ENCODE assay signal across 16 cellular contexts in the genomic region with DNA sequence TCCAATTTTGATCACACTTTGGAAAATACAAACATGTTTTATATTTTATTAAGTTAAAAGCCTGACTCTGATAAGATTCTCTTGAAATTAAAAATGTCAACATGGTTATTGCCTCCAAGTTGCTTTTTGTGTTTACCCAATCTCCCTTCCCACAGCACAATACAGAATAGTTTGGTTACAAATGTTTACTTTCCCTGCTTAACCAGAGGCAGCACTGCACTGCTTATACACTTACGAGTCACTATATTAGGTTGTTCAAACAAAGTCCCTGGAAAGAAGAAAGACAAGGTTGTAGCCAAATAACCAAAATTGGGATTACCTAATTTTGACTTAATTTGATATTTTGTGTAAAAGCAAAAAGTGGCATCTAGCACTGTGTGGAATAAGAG. TPM values are rescaled to one million over a fixed set of nuclear protein-coding genes. Genes with fewer than 3 reads are reported as not detected.
DNase-seq lines count a peak whose midpoint lies in the region; TF ChIP-seq lines count a peak whose summit lies in the region.
"Had no signal": no experiment of that assay in that cellular context is flagged by ENCODE, and none has a peak within 500 bp of the region (broad histone marks: within the 10 kb centered on the region; RNA-seq: fewer than 3 reads in every experiment).

No MANE protein-coding gene starts in this region.

- H3K27me3 Mint-ChIP-seq in activated T-helper 2 cell treated with anti-CD3 and anti-CD28 coated beads, Interferon-gamma antibody, Interleukin-2, Interleukin-4, amounts not matched to agents 10 μg/mL and 5 μg/mL and 100 μg/mL, durations not matched to agents 14 hours and 24 hours and 36 hours (ENCODE audit: low read depth), result no peaks in the 10 kb centered on the region
- H3K27me3 Mint-ChIP-seq in neural progenitor cell (ENCODE audit: insufficient read depth, low read depth), result no peaks in the 10 kb centered on the region
- H3K27me3 Mint-ChIP-seq: CD4-positive, alpha-beta memory T cell; IgD-negative memory B cell had no signal

- no peaks in the 10 kb centered on the region for H4K20me1 ChIP-seq in neural progenitor cell (ENCODE audit: low read depth)

- no peak overlapping the region for H3K4me2 ChIP-seq in neural progenitor cell

- H3K36me3 Mint-ChIP-seq in activated T-helper 2 cell treated with anti-CD3 and anti-CD28 coated beads, Interferon-gamma antibody, Interleukin-2, Interleukin-4, amounts not matched to agents 10 μg/mL and 5 μg/mL and 100 μg/mL, durations not matched to agents 14 hours and 24 hours and 36 hours (ENCODE audit: low read depth), result peaks cover 11% of the 10 kb centered on the region
- peaks cover 1% of the 10 kb centered on the region for H3K36me3 Mint-ChIP-seq in neural progenitor cell

- no peaks in the 10 kb centered on the region for H3K27me3 ChIP-seq in neural progenitor cell

- intact Hi-C loops in activated T-helper 2 cell treated with anti-CD3 and anti-CD28 coated beads, Interferon-gamma antibody, Interleukin-2, Interleukin-4, amounts not matched to agents 10 μg/mL and 5 μg/mL and 100 μg/mL, durations not matched to agents 14 hours and 24 hours and 36 hours (cut with micrococcal nuclease), result no loop called here

- no peaks in the 10 kb centered on the region for H3F3A ChIP-seq in neural progenitor cell (ENCODE audit: low read depth)

- H3K36me3 ChIP-seq in neural progenitor cell, result no peaks in the 10 kb centered on the region

- peaks cover 3% of the 10 kb centered on the region for H3K4me1 Mint-ChIP-seq in activated T-helper 2 cell treated with anti-CD3 and anti-CD28 coated beads, Interferon-gamma antibody, Interleukin-2, Interleukin-4, amounts not matched to agents 10 μg/mL and 5 μg/mL and 100 μg/mL, durations not matched to agents 14 hours and 24 hours and 36 hours (ENCODE audit: low read depth)
- H3K4me1 Mint-ChIP-seq in neural progenitor cell, result no peaks in the 10 kb centered on the region

- H3K9me3 Mint-ChIP-seq in activated T-helper 2 cell treated with anti-CD3 and anti-CD28 coated beads, Interferon-gamma antibody, Interleukin-2, Interleukin-4, amounts not matched to agents 10 μg/mL and 5 μg/mL and 100 μg/mL, durations not matched to agents 14 hours and 24 hours and 36 hours, result no peaks in the 10 kb centered on the region
- no peaks in the 10 kb centered on the region for H3K9me3 Mint-ChIP-seq in neural progenitor cell
- H3K9me3 Mint-ChIP-seq: CD4-positive, alpha-beta memory T cell; IgD-negative memory B cell had no signal

- DNase-seq in HCEC 1CT (peak; percentile 20), NCI-H69 (lab: John Stamatoyannopoulos, UW) (peak; percentile 31), fibroblast of mammary gland (ENCODE audit: low read depth) (peak; percentile 26), renal cortical epithelial cell (ENCODE audit: low read depth) (peak; percentile 54), neural progenitor cell (ENCODE audit: low spot score) (no peak)
- no peak for DNase-seq in activated T-helper 2 cell treated with anti-CD3 and anti-CD28 coated beads, Interferon-gamma antibody, Interleukin-2, Interleukin-4, amounts not matched to agents 10 μg/mL and 5 μg/mL and 100 μg/mL, durations not matched to agents 14 hours and 24 hours and 36 hours (ENCODE audit: low spot score)
- DNase-seq in activated T-cell treated with anti-CD3 and anti-CD28 coated beads, Interleukin-2, amount 50 U/mL, for 48 hours, result no peak
- DNase-seq: Calu3; CD4-positive, alpha-beta memory T cell; DMS79 treated with DMSO at 0.1 percent for 48 hours; Kasumi-1; MV-4-11; NCI-H1417; NCI-H1930; NCI-H446 treated with DMSO at 0.1 percent for 48 hours had no signal

- no peak overlapping the region for H3K27ac Mint-ChIP-seq in activated T-helper 2 cell treated with anti-CD3 and anti-CD28 coated beads, Interferon-gamma antibody, Interleukin-2, Interleukin-4, amounts not matched to agents 10 μg/mL and 5 μg/mL and 100 μg/mL, durations not matched to agents 14 hours and 24 hours and 36 hours
- no peak overlapping the region for H3K27ac Mint-ChIP-seq in neural progenitor cell
- H3K27ac Mint-ChIP-seq: IgD-negative memory B cell had no signal

- H3K4me3 Mint-ChIP-seq in activated T-helper 2 cell treated with anti-CD3 and anti-CD28 coated beads, Interferon-gamma antibody, Interleukin-2, Interleukin-4, amounts not matched to agents 10 μg/mL and 5 μg/mL and 100 μg/mL, durations not matched to agents 14 hours and 24 hours and 36 hours (ENCODE audit: low read depth), result no peak overlapping the region
- no peak overlapping the region for H3K4me3 Mint-ChIP-seq in neural progenitor cell
- H3K4me3 Mint-ChIP-seq: CD4-positive, alpha-beta memory T cell; IgD-negative memory B cell had no signal

- H3K27ac ChIP-seq in neural progenitor cell, result no peak overlapping the region

- H2AFZ ChIP-seq in neural progenitor cell (replicated peaks), result no peak overlapping the region

- no peak overlapping the region for H3K4me3 ChIP-seq in fibroblast of mammary gland (ENCODE audit: control insufficient read depth, low read depth, low read length)
- no peak overlapping the region for H3K4me3 ChIP-seq in neural progenitor cell

- no peak overlapping the region for H3K9ac ChIP-seq in neural progenitor cell

- no peaks in the 10 kb centered on the region for H3K4me1 ChIP-seq in neural progenitor cell

- H3K79me2 ChIP-seq in neural progenitor cell (ENCODE audit: low read depth), result no peaks in the 10 kb centered on the region

- TF ChIP-seq CTCF in fibroblast of mammary gland (conservative IDR thresholded peaks at IDR 0.05; ENCODE audit: control insufficient read depth, insufficient read depth, low read depth, low read length), result no peak
- no peak for TF ChIP-seq CTCF in neural progenitor cell (IDR thresholded peaks at IDR 0.05)

- no peaks in the 10 kb centered on the region for H3K9me3 ChIP-seq in neural progenitor cell (ENCODE audit: low read depth)

RNA-seq across cellular contexts. Expression of a gene that starts 25.9 kb away (rescaled TPM):
- total RNA-seq in renal cortical epithelial cell (27.4 and 34.2 TPM in 2 replicates), neural progenitor cell (ENCODE audit: low replicate concordance) (17.7 and 25.0 TPM in 2 replicates)
- 15.6 and 16.4 TPM in 2 replicates for total RNA-seq in activated T-helper 2 cell treated with anti-CD3 and anti-CD28 coated beads, Interferon-gamma antibody, Interleukin-2, Interleukin-4, amounts not matched to agents 10 μg/mL and 5 μg/mL and 100 μg/mL, durations not matched to agents 14 hours and 24 hours and 36 hours

Comparison
In these comparisons a context has a peak if more than half of its experiments do, and no peak if none do; other contexts are left out.
1. DNase-seq: peak in HCEC 1CT (single experiment), NCI-H69 (single experiment), fibroblast of mammary gland (single experiment) and renal cortical epithelial cell (single experiment); none in activated T-helper 2 cell treated with anti-CD3 and anti-CD28 coated beads, Interferon-gamma antibody, Interleukin-2, Interleukin-4, amounts not matched to agents 10 μg/mL and 5 μg/mL and 100 μg/mL, durations not matched to agents 14 hours and 24 hours and 36 hours (single experiment), activated T-cell treated with anti-CD3 and anti-CD28 coated beads, Interleukin-2, amount 50 U/mL, for 48 hours (0 of 2) and neural progenitor cell (single experiment).